8 cellular contexts compared by ENCODE assay signal in genomic region chr13:99312493-99312883, GRCh38. TPM values are rescaled to one million over a fixed set of nuclear protein-coding genes. Genes with fewer than 3 reads are reported as not detected.
DNase-seq lines count a peak whose midpoint lies in the region; ATAC-seq and TF ChIP-seq lines count a peak whose summit lies in the region.

No MANE protein-coding gene starts in this region.

- ATAC-seq in naive thymus-derived CD4-positive, alpha-beta T cell, result peak; percentile 41

- peaks cover 4 to 46% (median 8%) of the 10 kb centered on the region in 5 donors for H3K36me3 Mint-ChIP-seq in naive thymus-derived CD4-positive, alpha-beta T cell

- H3K4me3 Mint-ChIP-seq in naive thymus-derived CD4-positive, alpha-beta T cell, result peak overlapping the region in 9 of 10 donors; percentile 13 to 87 (median 53)

- H3K9me3 ChIP-seq in MG63, result no peaks in the 10 kb centered on the region
- H3K9me3 ChIP-seq in naive thymus-derived CD4-positive, alpha-beta T cell (ENCODE audit: control insufficient read depth in 2 of 3, low read length in 3 of 3), result no peaks in the 10 kb centered on the region

- intact Hi-C loops in naive thymus-derived CD4-positive, alpha-beta T cell (cut with micrococcal nuclease), result no loop called here

- no peak for TF ChIP-seq CTCF in coronary artery (IDR thresholded peaks at IDR 0.05)

- H3K27me3 Mint-ChIP-seq in naive thymus-derived CD4-positive, alpha-beta T cell, result no peaks in the 10 kb centered on the region

- peaks cover 65 to 100% (median 92%) of the 10 kb centered on the region in 7 donors for H3K4me1 Mint-ChIP-seq in naive thymus-derived CD4-positive, alpha-beta T cell

- H3K9me3 Mint-ChIP-seq in naive thymus-derived CD4-positive, alpha-beta T cell, result peaks cover 0 to 3% (median 0%) of the 10 kb centered on the region in 11 donors

- no peak overlapping the region for H3K4me3 ChIP-seq in MG63
- no peak overlapping the region for H3K4me3 ChIP-seq in coronary artery
- no peak overlapping the region for H3K4me3 ChIP-seq in naive thymus-derived CD4-positive, alpha-beta T cell (ENCODE audit: low read length)

- peak overlapping the region; percentile 50 to 99 (median 93) for H3K27ac Mint-ChIP-seq in naive thymus-derived CD4-positive, alpha-beta T cell

- peak overlapping the region; percentile 30 to 65 for H3K27ac ChIP-seq in coronary artery
- H3K27ac ChIP-seq in naive thymus-derived CD4-positive, alpha-beta T cell (ENCODE audit: low read depth, low read length), result peak overlapping the region; percentile 42

- H3K4me1 ChIP-seq in naive thymus-derived CD4-positive, alpha-beta T cell (ENCODE audit: control insufficient read depth in 2 of 2, insufficient read depth in 2 of 2, low read length in 2 of 2), result peaks cover 77 to 82% of the 10 kb centered on the region in 2 donors

- H3K27me3 ChIP-seq in MG63, result no peaks in the 10 kb centered on the region
- H3K27me3 ChIP-seq in naive thymus-derived CD4-positive, alpha-beta T cell (ENCODE audit: control insufficient read depth in 2 of 2, insufficient read depth in 2 of 2, low read length in 2 of 2), result no peaks in the 10 kb centered on the region

- CTCF ChIA-PET in naive thymus-derived CD4-positive, alpha-beta T cell (lab: Charles Lee), result interaction anchor here (0.7 to 1.4 kb wide), 4 partner anchors 10 to 125 kb away, joined by 3 to 8 read pairs (median 6); no protein-coding TSS in a partner anchor

- DNase-seq in EH (ENCODE audit: low read depth) (peak; percentile 87), MG63 (peak; percentile 90), coronary artery (ENCODE audit: low spot score) (peak; percentile 79), NCI-H526 (lab: John Stamatoyannopoulos, UW) (no peak), A172 (ENCODE audit: low spot score) (no peak), NCI-H146 treated with DMSO at 0.1 percent for 48 hours (lab: John Stamatoyannopoulos, UW; ENCODE audit: unreplicated experiment) (no peak), NCI-H1417 treated with DMSO at 0.1 percent for 48 hours (lab: John Stamatoyannopoulos, UW) (no peak)
- DNase-seq in naive thymus-derived CD4-positive, alpha-beta T cell, result no peak

- peaks cover 7% of the 10 kb centered on the region for H3K36me3 ChIP-seq in MG63
- no peaks in the 10 kb centered on the region for H3K36me3 ChIP-seq in naive thymus-derived CD4-positive, alpha-beta T cell (ENCODE audit: control insufficient read depth in 2 of 3, insufficient read depth in 3 of 3, low read length in 3 of 3)

- POLR2A ChIA-PET in naive thymus-derived CD4-positive, alpha-beta T cell (lab: Charles Lee), result interaction anchor here (0.6 to 3.1 kb wide), 8 partner anchors 9 to 1276 kb away, joined by 3 to 21 read pairs (median 4); partner anchors contain the start of gene GGACT

RNA-seq across cellular contexts. Expression of gene GPR183, which starts 5.3 kb away (rescaled TPM):
- total RNA-seq in MG63 (2014; rRNA removed; shearing (Covaris generic); ENCODE audit: low replicate concordance), result not detected in 2 replicates
- total RNA-seq in naive thymus-derived CD4-positive, alpha-beta T cell, result 100 to 1,000 TPM in 4 of 5 experiments, 10 to 100 TPM in 1; 26.8 to 231 (median 112) TPM
- polyA plus RNA-seq in naive thymus-derived CD4-positive, alpha-beta T cell, result 100 to 1,000 TPM; 234 to 241 TPM
- not detected in 2 replicates for total RNA-seq in A172 (2014; rRNA removed; shearing (Covaris generic))

RNA-seq across cellular contexts. Expression of gene GPR18, which starts 54.3 kb away (rescaled TPM):
- not detected in 2 replicates for total RNA-seq in MG63 (2014; rRNA removed; shearing (Covaris generic); ENCODE audit: low replicate concordance)
- 10 to 100 TPM; 11.5 to 40.4 (median 21.1) TPM for total RNA-seq in naive thymus-derived CD4-positive, alpha-beta T cell
- 10 to 100 TPM; 27.9 to 35.9 TPM for polyA plus RNA-seq in naive thymus-derived CD4-positive, alpha-beta T cell
- not detected in 2 replicates for total RNA-seq in A172 (2014; rRNA removed; shearing (Covaris generic))

Comparison
In these comparisons a context has a peak if more than half of its experiments do, and no peak if none do; other contexts are left out.
1. DNase-seq: peak in EH (single experiment), MG63 (single experiment) and coronary artery (single experiment); none in naive thymus-derived CD4-positive, alpha-beta T cell (0 of 9), NCI-H526 (0 of 2), A172 (single experiment), NCI-H146 treated with DMSO at 0.1 percent for 48 hours (single experiment) and NCI-H1417 treated with DMSO at 0.1 percent for 48 hours (single experiment).
2. RNA of gene GPR183, which starts 5.3 kb away (total RNA-seq): 26.8 to 231 TPM in naive thymus-derived CD4-positive, alpha-beta T cell; not detected in A172 and not detected in MG63; every median in the first group is over 10 times any median in the second.
3. RNA of gene GPR18, which starts 54.3 kb away (total RNA-seq): 11.5 to 40.4 TPM in naive thymus-derived CD4-positive, alpha-beta T cell; not detected in MG63 and not detected in A172; every median in the first group is over 10 times any median in the second.